Comparison of ENCODE assay signal across 1 cellular context in genomic region chr19:55605207-55605636, GRCh38.
TF ChIP-seq lines count a peak whose summit lies in the region.

No MANE protein-coding gene starts in this region.

TF ChIP-seq in SK-N-SH, 30 proteins besides CTCF, POLR2A, EP300 and RAD21 (continued from another document):
- TF ChIP-seq REST (IDR thresholded peaks at IDR 0.05; ENCODE audit: low read depth, low read length) = no peak
- peak; percentile 85 for TF ChIP-seq GABPA (IDR thresholded peaks at IDR 0.05; ENCODE audit: low read depth)
- peak; percentile 89 for TF ChIP-seq MAX (IDR thresholded peaks at IDR 0.05; ENCODE audit: low read depth)
- peak; percentile 95 for TF ChIP-seq NRF1 (IDR thresholded peaks at IDR 0.05; ENCODE audit: low read depth, low read length)
- TF ChIP-seq POLR2AphosphoS5 (IDR thresholded peaks at IDR 0.05; ENCODE audit: low read depth, low read length) = no peak; the same call in 1 of the 2 replicates
